Comparison of ENCODE assay signal across 11 cellular contexts in genomic region chr4:3013839-3014350, GRCh38. TPM values are rescaled to one million over a fixed set of nuclear protein-coding genes. Genes with fewer than 3 reads are reported as not detected.
DNase-seq lines count a peak whose midpoint lies in the region; ATAC-seq lines count a peak whose summit lies in the region.
"Had no signal": no experiment of that assay in that cellular context is flagged by ENCODE, and none has a peak within 500 bp of the region (broad histone marks: within the 10 kb centered on the region; RNA-seq: fewer than 3 reads in every experiment).

No MANE protein-coding gene starts in this region.

- no peaks in the 10 kb centered on the region for H3K36me3 Mint-ChIP-seq in activated naive CD4-positive, alpha-beta T cell treated with anti-CD3 and anti-CD28 coated beads for 36 hours (ENCODE audit: low read depth)
- no peaks in the 10 kb centered on the region for H3K36me3 Mint-ChIP-seq in effector memory CD8-positive, alpha-beta T cell (ENCODE audit: insufficient read depth)

- CTCF ChIA-PET in activated naive CD4-positive, alpha-beta T cell treated with anti-CD3 and anti-CD28 coated beads for 36 hours (lab: Charles Lee), result interaction anchor here (0.6 to 2.8 kb wide), 3 partner anchors 24 to 404 kb away, joined by 3 to 17 read pairs (median 5); no protein-coding TSS in a partner anchor

- peak; percentile 90 for ATAC-seq in GM21390 (IDR thresholded peaks at IDR 0.05; ENCODE audit: unreplicated experiment)
- ATAC-seq in HG03439 (IDR thresholded peaks at IDR 0.05; ENCODE audit: unreplicated experiment), result peak; percentile 71
- ATAC-seq in effector memory CD8-positive, alpha-beta T cell (replicated peaks), result no peak

- peaks cover 17% of the 10 kb centered on the region for H3K4me1 Mint-ChIP-seq in activated naive CD4-positive, alpha-beta T cell treated with anti-CD3 and anti-CD28 coated beads for 36 hours (ENCODE audit: low read depth)
- H3K4me1 Mint-ChIP-seq in effector memory CD8-positive, alpha-beta T cell (ENCODE audit: low read depth in 2 of 2), result peaks cover 3 to 4% of the 10 kb centered on the region in 2 donors

- H3K27me3 Mint-ChIP-seq in activated naive CD4-positive, alpha-beta T cell treated with anti-CD3 and anti-CD28 coated beads for 36 hours (ENCODE audit: low read depth), result peaks cover 2% of the 10 kb centered on the region
- peaks cover 14 to 41% of the 10 kb centered on the region in 2 donors for H3K27me3 Mint-ChIP-seq in effector memory CD8-positive, alpha-beta T cell
- H3K27me3 Mint-ChIP-seq: brain had no signal

- peak overlapping the region; percentile 51 for H3K27ac Mint-ChIP-seq in activated naive CD4-positive, alpha-beta T cell treated with anti-CD3 and anti-CD28 coated beads for 36 hours
- H3K27ac Mint-ChIP-seq in effector memory CD8-positive, alpha-beta T cell, result no peak overlapping the region

- no peak overlapping the region for H3K4me3 Mint-ChIP-seq in activated naive CD4-positive, alpha-beta T cell treated with anti-CD3 and anti-CD28 coated beads for 36 hours
- no peak overlapping the region for H3K4me3 Mint-ChIP-seq in effector memory CD8-positive, alpha-beta T cell
- H3K4me3 Mint-ChIP-seq: brain had no signal

- H3K9me3 Mint-ChIP-seq in activated naive CD4-positive, alpha-beta T cell treated with anti-CD3 and anti-CD28 coated beads for 36 hours, result no peaks in the 10 kb centered on the region
- no peaks in the 10 kb centered on the region for H3K9me3 Mint-ChIP-seq in effector memory CD8-positive, alpha-beta T cell
- H3K9me3 Mint-ChIP-seq: brain had no signal

- peak; percentile 54 for DNase-seq in activated naive CD4-positive, alpha-beta T cell treated with anti-CD3 and anti-CD28 coated beads for 36 hours
- DNase-seq in activated naive CD4-positive, alpha-beta T cell (lab: John Stamatoyannopoulos, UW), result no peak
- peak; percentile 20 to 22 for DNase-seq in stimulated activated CD4-positive, alpha-beta T cell treated with anti-CD3 and anti-CD28 coated beads, Interleukin-2, amount 100 ng/mL, for 48 hours
- DNase-seq in COLO829 (ENCODE audit: low spot score), result no peak
- no peak for DNase-seq in effector memory CD8-positive, alpha-beta T cell
- DNase-seq in NCI-H1105 (lab: John Stamatoyannopoulos, UW), result no peak
- DNase-seq: MV-4-11, sigmoid colon had no signal

- intact Hi-C loops in activated naive CD4-positive, alpha-beta T cell treated with anti-CD3 and anti-CD28 coated beads for 36 hours (cut with micrococcal nuclease), result no loop called here

RNA-seq across cellular contexts. Expression of gene GRK4, which starts 50.5 kb away (rescaled TPM):
- 1 to 10 TPM; 1.3 to 2.1 TPM for total RNA-seq in activated naive CD4-positive, alpha-beta T cell treated with anti-CD3 and anti-CD28 coated beads for 36 hours

RNA-seq across cellular contexts. Expression of gene NOP14, which starts 50.7 kb away (rescaled TPM):
- total RNA-seq in activated naive CD4-positive, alpha-beta T cell treated with anti-CD3 and anti-CD28 coated beads for 36 hours, result 10 to 100 TPM; 48.3 to 55.1 TPM

Comparison
In these comparisons a context has a peak if more than half of its experiments do, and no peak if none do; other contexts are left out.
1. DNase-seq: peak in activated naive CD4-positive, alpha-beta T cell treated with anti-CD3 and anti-CD28 coated beads for 36 hours (single experiment) and stimulated activated CD4-positive, alpha-beta T cell treated with anti-CD3 and anti-CD28 coated beads, Interleukin-2, amount 100 ng/mL, for 48 hours (2 of 2); none in activated naive CD4-positive, alpha-beta T cell (0 of 4), COLO829 (single experiment), effector memory CD8-positive, alpha-beta T cell (0 of 3) and NCI-H1105 (single experiment).